16 cellular contexts compared by ENCODE assay signal in the genomic region with DNA sequence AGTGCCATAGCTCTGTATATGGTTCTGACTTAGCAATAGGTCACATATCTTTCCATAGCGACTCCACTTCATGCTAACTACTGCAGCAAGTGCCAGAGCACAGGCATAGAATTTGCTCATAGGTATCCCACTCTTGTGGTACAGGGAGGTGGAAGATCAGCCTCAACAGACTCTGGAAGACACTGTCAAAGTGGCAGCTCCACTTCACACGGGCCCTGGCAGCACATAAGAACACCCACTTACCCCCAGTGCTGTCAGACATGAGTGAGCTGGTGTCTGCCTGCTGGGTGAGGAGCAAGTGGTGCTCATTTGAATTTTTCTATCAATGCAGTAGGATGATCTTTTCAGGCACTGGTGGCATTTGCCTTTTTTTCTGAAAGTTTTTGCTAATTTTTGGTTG. TPM values are rescaled to one million over a fixed set of nuclear protein-coding genes. Genes with fewer than 3 reads are reported as not detected.
A peak's percentile ranks its signal among the peaks of the same experiment; 100 is the strongest.
DNase-seq lines count a peak whose midpoint lies in the region; ATAC-seq and TF ChIP-seq lines count a peak whose summit lies in the region.
"Had no signal": no experiment of that assay in that cellular context is flagged by ENCODE, and none has a peak within 500 bp of the region (broad histone marks: within the 10 kb centered on the region; RNA-seq: fewer than 3 reads in every experiment).

No MANE protein-coding gene starts in this region.

- peaks cover 19% of the 10 kb centered on the region for H3K4me1 ChIP-seq in left ventricle myocardium inferior
- peaks cover 19% of the 10 kb centered on the region for H3K4me1 ChIP-seq in Panc1 (ENCODE audit: control insufficient read depth, insufficient read depth, low read length)
- H3K4me1 ChIP-seq in endodermal cell (ENCODE audit: control insufficient read depth, insufficient read depth, low read length), result peaks cover 8% of the 10 kb centered on the region
- H3K4me1 ChIP-seq in adrenal gland (replicated peaks in 1 of 2), result peaks cover 0 to 11% of the 10 kb centered on the region in 2 donors
- H3K4me1 ChIP-seq: testis had no signal

- BruUV-seq in Panc1 (replicated peaks; lab: Mats Ljungman, UMichigan), result no TSS peak

- no peak overlapping the region for H3K27ac ChIP-seq in left ventricle myocardium inferior (replicated peaks)
- no peak overlapping the region for H3K27ac ChIP-seq in Panc1 (ENCODE audit: low read length)
- H3K27ac ChIP-seq in endodermal cell (ENCODE audit: low read depth, low read length), result no peak overlapping the region
- no peak overlapping the region for H3K27ac ChIP-seq in adrenal gland
- H3K27ac ChIP-seq: gastroesophageal sphincter, neural progenitor cell, spleen, testis had no signal

- H3K27me3 Mint-ChIP-seq in endodermal cell (ENCODE audit: insufficient read depth), result no peaks in the 10 kb centered on the region
- peaks cover 27% of the 10 kb centered on the region for H3K27me3 Mint-ChIP-seq in stimulated activated naive CD8-positive, alpha-beta T cell treated with anti-CD3 and anti-CD28 coated beads, Interleukin-15, Interleukin-2, amounts not matched to agents 100 ng/mL and 50 ng/mL, for 24 hours
- no peaks in the 10 kb centered on the region for H3K27me3 Mint-ChIP-seq in type B pancreatic cell

- intact Hi-C loops in left ventricle myocardium superior (cut with micrococcal nuclease) (no loop called here), left ventricle myocardium inferior (cut with micrococcal nuclease) (no loop called here), Panc1 (cut with micrococcal nuclease; ENCODE audit: unreplicated experiment) (no loop called here), adrenal gland (cut with DNase I) (no loop called here)

- H3K9me3 ChIP-seq in left ventricle myocardium inferior (replicated peaks), result no peaks in the 10 kb centered on the region
- H3K9me3 ChIP-seq in Panc1 (ENCODE audit: control insufficient read depth, insufficient read depth, low read depth, low read length), result no peaks in the 10 kb centered on the region
- H3K9me3 ChIP-seq in endodermal cell (ENCODE audit: control insufficient read depth, low read length), result no peaks in the 10 kb centered on the region
- H3K9me3 ChIP-seq in adrenal gland (replicated peaks in 1 of 3), result no peaks in the 10 kb centered on the region
- H3K9me3 ChIP-seq: gastroesophageal sphincter, spleen, testis had no signal

- TF ChIP-seq POLR2A in adrenal gland (IDR thresholded peaks at IDR 0.05), result no peak

- no peak for TF ChIP-seq CTCF in left ventricle myocardium inferior (IDR thresholded peaks at IDR 0.05; ENCODE audit: borderline replicate concordance)
- no peak for TF ChIP-seq CTCF in Panc1 (IDR thresholded peaks at IDR 0.05)
- no peak for TF ChIP-seq CTCF in endodermal cell (conservative IDR thresholded peaks at IDR 0.05)
- TF ChIP-seq CTCF in type B pancreatic cell (conservative IDR thresholded peaks at IDR 0.05), result no peak
- TF ChIP-seq CTCF in adrenal gland (IDR thresholded peaks at IDR 0.05), result no peak

- H3K4me3 ChIP-seq in left ventricle myocardium inferior, result no peak overlapping the region
- H3K4me3 ChIP-seq in Panc1 (ENCODE audit: low read depth in 2 of 2, low read length in 2 of 2), result no peak overlapping the region
- H3K4me3 ChIP-seq in endodermal cell (ENCODE audit: low read length), result no peak overlapping the region
- H3K4me3 ChIP-seq in adrenal gland, result no peak overlapping the region
- H3K4me3 ChIP-seq: gastroesophageal sphincter, neural progenitor cell, spleen, testis had no signal

- H3K9me3 Mint-ChIP-seq in endodermal cell, result no peaks in the 10 kb centered on the region
- no peaks in the 10 kb centered on the region for H3K9me3 Mint-ChIP-seq in stimulated activated naive CD8-positive, alpha-beta T cell treated with anti-CD3 and anti-CD28 coated beads, Interleukin-15, Interleukin-2, amounts not matched to agents 100 ng/mL and 50 ng/mL, for 24 hours
- no peaks in the 10 kb centered on the region for H3K9me3 Mint-ChIP-seq in type B pancreatic cell
- H3K9me3 Mint-ChIP-seq: neural progenitor cell had no signal

- H3K4me1 Mint-ChIP-seq in endodermal cell (peaks cover 39% of the 10 kb centered on the region), type B pancreatic cell (ENCODE audit: unreplicated experiment) (peaks cover 17% of the 10 kb centered on the region)
- H3K4me1 Mint-ChIP-seq in stimulated activated naive CD8-positive, alpha-beta T cell treated with anti-CD3 and anti-CD28 coated beads, Interleukin-15, Interleukin-2, amounts not matched to agents 100 ng/mL and 50 ng/mL, for 24 hours (ENCODE audit: low read depth), result peaks cover 33% of the 10 kb centered on the region

- H3K36me3 ChIP-seq in left ventricle myocardium inferior (peaks cover 10% of the 10 kb centered on the region), Panc1 (ENCODE audit: control insufficient read depth, insufficient read depth, low read length) (peaks cover 4% of the 10 kb centered on the region), endodermal cell (ENCODE audit: control insufficient read depth, insufficient read depth, low read length) (peaks cover 16% of the 10 kb centered on the region), adrenal gland (replicated peaks in 1 of 2) (peaks cover 0 to 8% of the 10 kb centered on the region in 2 donors)

- ATAC-seq in left ventricle myocardium superior (peak; percentile 73), Panc1 (0 out of 2 replicates have a peak, but pooled peaks have one; percentile 7)

- H3K27ac Mint-ChIP-seq in endodermal cell (no peak overlapping the region), type B pancreatic cell (no peak overlapping the region)
- peak overlapping the region; percentile 13 for H3K27ac Mint-ChIP-seq in stimulated activated naive CD8-positive, alpha-beta T cell treated with anti-CD3 and anti-CD28 coated beads, Interleukin-15, Interleukin-2, amounts not matched to agents 100 ng/mL and 50 ng/mL, for 24 hours
- H3K27ac Mint-ChIP-seq: neural progenitor cell had no signal

- in situ Hi-C loops in Panc1 (cut with HindIII; ENCODE audit: low pct_unique_long_range_greater_than_20kb, low sequenced_read_pairs), result no loop called here

- H3K36me3 Mint-ChIP-seq in endodermal cell (ENCODE audit: low read depth), result peaks cover 15% of the 10 kb centered on the region
- peaks cover 28% of the 10 kb centered on the region for H3K36me3 Mint-ChIP-seq in stimulated activated naive CD8-positive, alpha-beta T cell treated with anti-CD3 and anti-CD28 coated beads, Interleukin-15, Interleukin-2, amounts not matched to agents 100 ng/mL and 50 ng/mL, for 24 hours (ENCODE audit: low read depth)
- peaks cover 11% of the 10 kb centered on the region for H3K36me3 Mint-ChIP-seq in type B pancreatic cell

- H3K9ac ChIP-seq in endodermal cell (ENCODE audit: extremely low read depth, low read length, poor library complexity, severe bottlenecking), result no peak overlapping the region
- H3K9ac ChIP-seq: neural progenitor cell had no signal

- H3K27me3 ChIP-seq in left ventricle myocardium inferior (ENCODE audit: low read depth), result no peaks in the 10 kb centered on the region
- no peaks in the 10 kb centered on the region for H3K27me3 ChIP-seq in Panc1 (ENCODE audit: control insufficient read depth, insufficient read depth, low read length)
- no peaks in the 10 kb centered on the region for H3K27me3 ChIP-seq in endodermal cell (ENCODE audit: control insufficient read depth, insufficient read depth, low read length, poor library complexity, severe bottlenecking)
- no peaks in the 10 kb centered on the region for H3K27me3 ChIP-seq in adrenal gland
- H3K27me3 ChIP-seq: gastroesophageal sphincter, neural progenitor cell, spleen, testis had no signal

- no peak for DNase-seq in left ventricle myocardium superior
- DNase-seq in left ventricle myocardium inferior, result no peak
- DNase-seq in Panc1 (ENCODE audit: low read depth, low spot score), result no peak
- DNase-seq in endodermal cell, result peak; percentile 26
- no peak for DNase-seq in type B pancreatic cell (ENCODE audit: extremely low spot score, unreplicated experiment)
- DNase-seq in LoVo (ENCODE audit: low spot score), result no peak
- no peak for DNase-seq in adrenal gland
- DNase-seq: EL, midbrain, NCI-H2171, NCI-H526 treated with DMSO at 0.1 percent for 48 hours, spleen, testis had no signal

- POLR2A ChIA-PET in Panc1 (lab: Charles Lee), result no interaction called here

- 71 to 88% methylated on average over 2 of the region's 2 CpGs for WGBS in endodermal cell (ENCODE audit: insufficient coverage in 1 of 2, insufficient read length in 1 of 2), 2 experiments
- WGBS in adrenal gland, 4 donors, result 72 to 79% (median 73%) methylated on average over 2 of the region's 2 CpGs

- CTCF ChIA-PET in Panc1 (lab: Charles Lee), result no interaction called here

- H3K4me3 Mint-ChIP-seq in endodermal cell (no peak overlapping the region), type B pancreatic cell (no peak overlapping the region)
- H3K4me3 Mint-ChIP-seq in stimulated activated naive CD8-positive, alpha-beta T cell treated with anti-CD3 and anti-CD28 coated beads, Interleukin-15, Interleukin-2, amounts not matched to agents 100 ng/mL and 50 ng/mL, for 24 hours, result no peak overlapping the region
- H3K4me3 Mint-ChIP-seq: neural progenitor cell had no signal

RNA-seq across cellular contexts. Expression of a gene that starts 48.6 kb away (rescaled TPM):
- total RNA-seq in left ventricle myocardium superior (10.1 TPM), left ventricle myocardium inferior (8.4 TPM), Panc1 (2021; ENCODE audit: unreplicated experiment) (43.8 TPM), endodermal cell (10 to 100 TPM; 16.7 to 21.0 TPM), type B pancreatic cell (ENCODE audit: low replicate concordance) (28.7 and 29.2 TPM in 2 replicates), adrenal gland (100 to 1,000 TPM in 1 of 8 donors, 10 to 100 TPM in 7; 10.4 to 165 (median 21.1) TPM)
- 26.5 TPM for polyA plus RNA-seq in Panc1 (2012; ENCODE audit: insufficient read length)
- polyA plus RNA-seq in endodermal cell (2013, experiment 1 of 2), result 18.3 TPM
- polyA plus RNA-seq in endodermal cell (2013, experiment 2 of 2), result 21.4 TPM
- 1 to 10 TPM; 2.5 to 7.8 (median 4.5) TPM for polyA plus RNA-seq in adrenal gland
